11 cellular contexts compared by ENCODE assay signal in genomic region chr18:2984703-2985261, GRCh38. TPM values are rescaled to one million over a fixed set of nuclear protein-coding genes. Genes with fewer than 3 reads are reported as not detected.
A peak's percentile ranks its signal among the peaks of the same experiment; 100 is the strongest.
DNase-seq lines count a peak whose midpoint lies in the region; ATAC-seq, FAIRE-seq and TF ChIP-seq lines count a peak whose summit lies in the region.
"Had no signal": no experiment of that assay in that cellular context is flagged by ENCODE, and none has a peak within 500 bp of the region (broad histone marks: within the 10 kb centered on the region; RNA-seq: fewer than 3 reads in every experiment).

No MANE protein-coding gene starts in this region.

- dilution Hi-C loops in endothelial cell of umbilical vein (cut with MboI; ENCODE audit: extremely low pct_ligation_motif_present, low sequenced_read_pairs) = no loop called here

- H4K20me1 ChIP-seq in endothelial cell of umbilical vein (replicated peaks; ENCODE audit: control insufficient read depth, extremely low read depth, insufficient read depth, low read length) = no peaks in the 10 kb centered on the region

- H3K9me3 ChIP-seq in Peyer's patch (no peaks in the 10 kb centered on the region), endothelial cell of umbilical vein (replicated peaks; ENCODE audit: control insufficient read depth, insufficient read depth, low read length) (no peaks in the 10 kb centered on the region), pancreas (no peaks in the 10 kb centered on the region)

- no peak overlapping the region for H3K4me2 ChIP-seq in endothelial cell of umbilical vein (ENCODE audit: insufficient read depth, low read length)

- no peaks in the 10 kb centered on the region for H3K36me3 ChIP-seq in Peyer's patch
- H3K36me3 ChIP-seq in endothelial cell of umbilical vein (ENCODE audit: control insufficient read depth in 2 of 2, extremely low read depth in 1 of 2, insufficient read depth in 2 of 2, low read length in 2 of 2) = no peaks in the 10 kb centered on the region
- H3K36me3 ChIP-seq in pancreas = no peaks in the 10 kb centered on the region

- no peak overlapping the region for H3K9ac ChIP-seq in endothelial cell of umbilical vein (replicated peaks; ENCODE audit: extremely low read depth, insufficient read depth, low read length)

- H2AFZ ChIP-seq in endothelial cell of umbilical vein (ENCODE audit: low read depth, low read length) = no peak overlapping the region

- ATAC-seq in pancreas = peak; percentile 70 to 81 (median 77)
- no peak for ATAC-seq in Right ventricle myocardium inferior
- ATAC-seq in GM21576 (IDR thresholded peaks at IDR 0.05; ENCODE audit: unreplicated experiment) = no peak

- TF ChIP-seq POLR2A in GM12892 (IDR thresholded peaks at IDR 0.05; ENCODE audit: low read depth, low read length) = no peak
- TF ChIP-seq POLR2A in Peyer's patch (IDR thresholded peaks at IDR 0.05) = peak in 1 of 2 donors; percentile 73
- TF ChIP-seq POLR2A in endothelial cell of umbilical vein (IDR thresholded peaks at IDR 0.05; ENCODE audit: low read depth, low read length) = no peak

- TF ChIP-seq CTCF in Peyer's patch (IDR thresholded peaks at IDR 0.05) (peak in 1 of 6 experiments; percentile 9), endothelial cell of umbilical vein (IDR thresholded peaks at IDR 0.05; ENCODE audit: extremely low read depth in 1 of 2, insufficient read depth in 1 of 2, low read depth in 1 of 2, low read length in 2 of 2) (no peak), pancreas (IDR thresholded peaks at IDR 0.05) (no peak)

- FAIRE-seq in GM12892 (lab: Jason Lieb, UNC) (peak; percentile 44), endothelial cell of umbilical vein (lab: Jason Lieb, UNC) (no peak), pancreas (lab: Jason Lieb, UNC) (no peak)

- intact Hi-C loops in endothelial cell of umbilical vein (cut with micrococcal nuclease) = loop anchor here (1.0 to 5.0 kb wide), 3 partner anchors 52 to 168 kb away; no protein-coding TSS in a partner anchor
- intact Hi-C loops in pancreas (cut with DNase I) = no loop called here
- intact Hi-C loops in Right ventricle myocardium inferior (cut with DNase I) = loop anchor here (5.0 kb wide), 2 partner anchors 37 to 52 kb away; no protein-coding TSS in a partner anchor

- no TSS peak for BruUV-seq in endothelial cell of umbilical vein (replicated peaks; lab: Mats Ljungman, UMichigan)

- POLR2A ChIA-PET in endothelial cell of umbilical vein (lab: Charles Lee) = no interaction called here

- H3K27me3 ChIP-seq in Peyer's patch = no peaks in the 10 kb centered on the region
- no peaks in the 10 kb centered on the region for H3K27me3 ChIP-seq in endothelial cell of umbilical vein (ENCODE audit: control insufficient read depth in 2 of 2, insufficient read depth in 2 of 2, low read length in 2 of 2)
- no peaks in the 10 kb centered on the region for H3K27me3 ChIP-seq in pancreas

- CTCF ChIA-PET in endothelial cell of umbilical vein (lab: Charles Lee) = interaction anchor here (0.8 to 5.5 kb wide), 31 partner anchors 8 to 277 kb away, joined by 3 to 50 read pairs (median 8); no protein-coding TSS in a partner anchor

- H3K9me1 ChIP-seq in endothelial cell of umbilical vein (replicated peaks; ENCODE audit: control insufficient read depth, extremely low read depth, insufficient read depth, low read length) = no peaks in the 10 kb centered on the region

- peaks cover 82% of the 10 kb centered on the region for H3K79me2 ChIP-seq in endothelial cell of umbilical vein (ENCODE audit: control insufficient read depth, insufficient read depth, low read length)

- DNase-seq in GM12892 (ENCODE audit: insufficient read length) (no peak), Peyer's patch (peak in 2 of 3 donors; percentile 84 to 87), endothelial cell of umbilical vein (ENCODE audit: low read depth, low spot score) (peak; percentile 30), pancreas (peak in 3 of 6 donors; percentile 37 to 50 (median 47)), SKM-1 treated with dmso at 0.1 percent for 144 hours (lab: John Stamatoyannopoulos, UW; ENCODE audit: unreplicated experiment) (no peak), hypothalamus (lab: John Stamatoyannopoulos, UW) (no peak), Right ventricle myocardium inferior (ENCODE audit: missing footprints) (no peak)
- DNase-seq: amygdala; NCI-H187 treated with DMSO at 0.1 percent for 48 hours; stimulated activated CD4-positive, alpha-beta T cell treated with anti-CD3 and anti-CD28 coated beads, Interleukin-2, amount 100 ng/mL, for 24 hours had no signal

- H3K4me3 ChIP-seq in Peyer's patch = no peak overlapping the region
- no peak overlapping the region for H3K4me3 ChIP-seq in endothelial cell of umbilical vein (replicated peaks in 1 of 3; ENCODE audit: insufficient read depth in 1 of 3, low read depth in 1 of 3, low read length in 3 of 3)
- no peak overlapping the region for H3K4me3 ChIP-seq in pancreas

- H3K27ac ChIP-seq in Peyer's patch = peak overlapping the region in 3 of 4 donors; percentile 72 to 86 (median 84)
- no peak overlapping the region for H3K27ac ChIP-seq in endothelial cell of umbilical vein (ENCODE audit: insufficient read depth, low read depth, low read length)
- H3K27ac ChIP-seq in pancreas = peak overlapping the region; percentile 16 to 80 (median 61)

- H3K4me1 ChIP-seq in Peyer's patch (peaks cover 0 to 45% (median 14%) of the 10 kb centered on the region in 4 donors), endothelial cell of umbilical vein (ENCODE audit: control insufficient read depth, extremely low read depth, insufficient read depth, low read length) (peaks cover 58% of the 10 kb centered on the region), pancreas (peaks cover 29 to 66% (median 53%) of the 10 kb centered on the region in 3 donors)

- 70 to 77% methylated on average over 2 of the region's 2 CpGs for WGBS in pancreas, 2 donors

TF ChIP-seq in endothelial cell of umbilical vein, 7 proteins besides CTCF, POLR2A, EP300 and RAD21:
- TF ChIP-seq JUN (IDR thresholded peaks at IDR 0.05; ENCODE audit: borderline replicate concordance, insufficient read depth, insufficient read length, low read depth) (no peak), GATA2 (IDR thresholded peaks at IDR 0.05; ENCODE audit: insufficient read depth, insufficient read length, low read depth, low read length) (no peak), FOS (IDR thresholded peaks at IDR 0.05; ENCODE audit: borderline replicate concordance, insufficient read depth, low read length) (no peak), MAX (IDR thresholded peaks at IDR 0.05; ENCODE audit: insufficient read depth, insufficient read length) (no peak), MYC (IDR thresholded peaks at IDR 0.05; ENCODE audit: low read depth, low read length) (no peak), EZH2 (IDR thresholded peaks at IDR 0.05; ENCODE audit: borderline replicate concordance, low read depth, low read length, severe bottlenecking) (no peak), POLR2AphosphoS5 (IDR thresholded peaks at IDR 0.05; ENCODE audit: insufficient read depth, low read depth, low read length) (no peak)
TF ChIP-seq in endothelial cell of umbilical vein: peak in this region for 0.

RNA-seq across cellular contexts. Expression of gene LPIN2, which starts 28.2 kb away (rescaled TPM):
- 14.6 TPM for polyA plus RNA-seq in GM12892 (2012; ENCODE audit: missing spikeins)
- total RNA-seq in Peyer's patch = 100 to 1,000 TPM in 3 of 4 donors, 10 to 100 TPM in 1; 29.7 to 178 (median 133) TPM
- total RNA-seq in endothelial cell of umbilical vein = 21.8 and 24.4 TPM in 2 replicates
- 11.1 and 14.7 TPM in 2 replicates for polyA plus RNA-seq in endothelial cell of umbilical vein
- polyA plus RNA-seq in endothelial cell of umbilical vein (2011; cell fraction: cytosol; rRNA removed) = 12.0 and 13.7 TPM in 2 replicates
- 45.1 and 51.0 TPM in 2 replicates for polyA plus RNA-seq in endothelial cell of umbilical vein (2011; cell fraction: nucleus; rRNA removed)
- 23.9 and 25.0 TPM in 2 replicates for polyA plus RNA-seq in endothelial cell of umbilical vein (2012)
- 23.8 and 28.8 TPM in 2 replicates for polyA minus RNA-seq in endothelial cell of umbilical vein
- polyA minus RNA-seq in endothelial cell of umbilical vein (2011; cell fraction: cytosol; rRNA and poly(A)+ RNA removed) = 22.9 TPM
- polyA minus RNA-seq in endothelial cell of umbilical vein (2011; cell fraction: nucleus; rRNA and poly(A)+ RNA removed) = 29.2 and 30.8 TPM in 2 replicates
- total RNA-seq in pancreas = 10 to 100 TPM in 5 of 6 donors, 1 to 10 TPM in 1; 9.9 to 23.0 (median 13.7) TPM
- 1 to 10 TPM; 5.1 to 8.2 TPM for polyA plus RNA-seq in pancreas
- 9.9 TPM for total RNA-seq in Right ventricle myocardium inferior

Comparison
In these comparisons a context has a peak if more than half of its experiments do, and no peak if none do; other contexts are left out.
1. DNase-seq: peak in Peyer's patch (2 of 3) and endothelial cell of umbilical vein (single experiment); none in GM12892 (single experiment), SKM-1 treated with dmso at 0.1 percent for 144 hours (single experiment), hypothalamus (0 of 51) and Right ventricle myocardium inferior (single experiment).
2. ATAC-seq: peak in pancreas (4 of 4); none in Right ventricle myocardium inferior (single experiment) and GM21576 (single experiment).
3. intact Hi-C loops: an anchor here in endothelial cell of umbilical vein (1.0 to 5.0 kb wide) and Right ventricle myocardium inferior (5.0 kb wide); none called in pancreas.